Comparison of ENCODE assay signal across 13 cellular contexts in the genomic region with DNA sequence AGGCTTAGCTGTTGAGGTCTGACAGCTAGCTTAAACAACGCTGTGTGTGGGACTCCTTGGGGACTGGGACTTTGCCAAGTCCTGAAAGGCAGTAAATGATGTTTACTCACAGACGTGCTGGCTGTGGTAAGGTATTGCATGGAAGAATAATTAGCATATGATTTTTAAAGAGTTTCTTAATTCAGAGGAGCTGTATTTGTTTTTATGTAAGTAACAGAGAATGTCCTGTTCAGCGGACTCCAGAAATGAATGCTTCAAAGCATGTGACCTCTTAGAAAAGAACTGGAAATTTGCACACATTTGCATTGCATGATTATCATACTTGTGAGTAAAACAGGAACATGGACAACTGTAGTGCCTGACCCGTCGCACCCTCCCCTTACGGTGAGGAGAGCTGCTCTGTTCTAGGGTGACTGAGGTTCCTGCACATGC.
DNase-seq lines count a peak whose midpoint lies in the region; ATAC-seq and TF ChIP-seq lines count a peak whose summit lies in the region.
"Had no signal": no experiment of that assay in that cellular context is flagged by ENCODE, and none has a peak within 500 bp of the region (broad histone marks: within the 10 kb centered on the region; RNA-seq: fewer than 3 reads in every experiment).

No MANE protein-coding gene starts in this region.

- CTCF ChIA-PET in HEK293 (lab: Yijun Ruan, JAX), result no interaction called here

- H3K4me3 ChIP-seq in HEK293 (ENCODE audit: low read depth, low read length), result no peak overlapping the region
- no peak overlapping the region for H3K4me3 ChIP-seq in epithelial cell of proximal tubule (ENCODE audit: low read depth, low read length)
- no peak overlapping the region for H3K4me3 ChIP-seq in right lobe of liver

- TF ChIP-seq CTCF in HEK293 (tag by site-specific recombination; IDR thresholded peaks at IDR 0.05) (no peak), epithelial cell of proximal tubule (conservative IDR thresholded peaks at IDR 0.05; ENCODE audit: low read depth, low read length) (no peak), right lobe of liver (IDR thresholded peaks at IDR 0.05) (no peak)

- no peaks in the 10 kb centered on the region for H3K36me3 ChIP-seq in HEK293 (ENCODE audit: control insufficient read depth in 2 of 2, insufficient read depth in 1 of 2, low read length in 2 of 2)
- H3K36me3 ChIP-seq in right lobe of liver, result no peaks in the 10 kb centered on the region

- 44% methylated on average over 3 of the region's 6 CpGs for WGBS in right lobe of liver (ENCODE audit: insufficient coverage, low coverage, low lambda C conversion rate, missing lambda C conversion rate)

- no peak for TF ChIP-seq POLR2A in right lobe of liver (IDR thresholded peaks at IDR 0.05)

- ATAC-seq in GM21447 (IDR thresholded peaks at IDR 0.05; ENCODE audit: unreplicated experiment) (no peak), right lobe of liver (no peak)

- H3K4me1 ChIP-seq in HEK293 (ENCODE audit: control insufficient read depth, insufficient read depth, low read length) (no peaks in the 10 kb centered on the region; the same call in 1 of the 2 replicates), right lobe of liver (no peaks in the 10 kb centered on the region)
- H3K4me1 ChIP-seq: Caco-2 had no signal

- no peaks in the 10 kb centered on the region for H3K9me3 ChIP-seq in HEK293 (ENCODE audit: control insufficient read depth, insufficient read depth, low read depth, low read length)
- no peaks in the 10 kb centered on the region for H3K9me3 ChIP-seq in right lobe of liver
- H3K9me3 ChIP-seq: Caco-2 had no signal

- intact Hi-C loops in right lobe of liver (cut with DNase I), result no loop called here

- DNase-seq in NCI-H345 (lab: John Stamatoyannopoulos, UW) (peak; percentile 66), epithelial cell of proximal tubule (ENCODE audit: low read depth) (peak; percentile 20), retina (peak; percentile 9), KG1 (lab: John Stamatoyannopoulos, UW) (no peak), right lobe of liver (no peak)
- no peak for DNase-seq in activated CD4-positive, alpha-beta T cell treated with anti-CD3 and anti-CD28 coated beads, Interleukin-2, amount 50 U/mL, for 4 hours
- DNase-seq: activated CD4-positive, alpha-beta memory T cell treated with anti-CD3 and anti-CD28 coated beads, Interleukin-2, amount 10 ng/mL, durations not matched to agents 7 days and 5 days; activated naive CD4-positive, alpha-beta T cell treated with anti-CD3 and anti-CD28 coated beads, Interleukin-2, amount 10 ng/mL, durations not matched to agents 7 days and 5 days; Caco-2; effector CD4-positive, alpha-beta T cell; NCI-H187 treated with DMSO at 0.1 percent for 48 hours had no signal

- POLR2A ChIA-PET in HEK293 (lab: Yijun Ruan, JAX), result no interaction called here

- H3K27ac ChIP-seq in HEK293 (ENCODE audit: extremely low read depth, low read depth, low read length) (no peak overlapping the region), right lobe of liver (no peak overlapping the region)

- no peaks in the 10 kb centered on the region for H3K27me3 ChIP-seq in right lobe of liver

TF ChIP-seq in HEK293, 187 proteins besides CTCF, POLR2A, EP300 and RAD21:
- TF ChIP-seq ATF2 (tag by site-specific recombination; IDR thresholded peaks at IDR 0.05; ENCODE audit: low read depth), result no peak
- TF ChIP-seq, protein P1, sequence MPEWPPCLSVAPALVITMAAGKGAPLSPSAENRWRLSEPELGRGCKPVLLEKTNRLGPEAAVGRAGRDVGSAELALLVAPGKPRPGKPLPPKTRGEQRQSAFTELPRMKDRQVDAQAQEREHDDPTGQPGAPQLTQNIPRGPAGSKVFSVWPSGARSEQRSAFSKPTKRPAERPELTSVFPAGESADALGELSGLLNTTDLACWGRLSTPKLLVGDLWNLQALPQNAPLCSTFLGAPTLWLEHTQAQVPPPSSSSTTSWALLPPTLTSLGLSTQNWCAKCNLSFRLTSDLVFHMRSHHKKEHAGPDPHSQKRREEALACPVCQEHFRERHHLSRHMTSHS (tag by site-specific recombination; IDR thresholded peaks at IDR 0.05), result no peak
- TF ChIP-seq ZNF596 (tag by site-specific recombination; IDR thresholded peaks at IDR 0.05), result no peak
- no peak for TF ChIP-seq ZNF157 (tag by site-specific recombination; IDR thresholded peaks at IDR 0.05)
- TF ChIP-seq GLIS1 (tag by site-specific recombination; IDR thresholded peaks at IDR 0.05), result peak; percentile 60
- TF ChIP-seq ZNF830 (tag by site-specific recombination; IDR thresholded peaks at IDR 0.05; ENCODE audit: low read depth), result no peak

Comparison
In these comparisons a context has a peak if more than half of its experiments do, and no peak if none do; other contexts are left out.
1. DNase-seq: peak in NCI-H345 (single experiment), epithelial cell of proximal tubule (single experiment) and retina (single experiment); none in activated CD4-positive, alpha-beta T cell treated with anti-CD3 and anti-CD28 coated beads, Interleukin-2, amount 50 U/mL, for 4 hours (0 of 2), KG1 (single experiment) and right lobe of liver (0 of 3).